Comparison of ENCODE assay signal across 11 cellular contexts in the genomic region with DNA sequence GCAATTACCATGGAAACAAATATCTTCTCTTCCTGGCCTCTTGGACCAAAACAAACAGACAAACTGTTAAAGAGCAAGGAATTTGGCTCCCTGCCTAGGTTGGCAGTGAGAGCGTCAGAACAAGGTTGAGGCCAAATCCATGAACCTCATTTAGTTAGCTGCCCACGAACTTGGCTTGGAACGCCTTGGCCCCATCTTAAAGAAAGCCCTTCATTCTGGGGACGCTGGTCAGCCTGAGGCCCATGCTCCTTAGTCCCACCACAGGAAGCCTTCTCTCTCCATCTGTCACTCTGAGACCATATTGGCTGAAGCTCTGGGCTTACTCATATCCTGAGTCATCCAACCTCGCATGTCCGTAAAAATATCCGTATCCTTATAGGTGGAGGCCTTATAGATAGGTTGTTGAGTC.
DNase-seq lines count a peak whose midpoint lies in the region; ATAC-seq and TF ChIP-seq lines count a peak whose summit lies in the region.
"Had no signal": no experiment of that assay in that cellular context is flagged by ENCODE, and none has a peak within 500 bp of the region (broad histone marks: within the 10 kb centered on the region; RNA-seq: fewer than 3 reads in every experiment).

No MANE protein-coding gene starts in this region.

- DNase-seq in EH (ENCODE audit: low read depth), result peak; percentile 88
- DNase-seq in NCI-H69 (lab: John Stamatoyannopoulos, UW), result peak; percentile 34
- peak; percentile 50 for DNase-seq in epithelial cell of prostate (ENCODE audit: low read depth, low spot score)
- peak in 38 of 56 donors; percentile 8 to 84 (median 47) for DNase-seq in nucleus accumbens (lab: John Stamatoyannopoulos, UW)
- no peak for DNase-seq in NK-92 treated with Interleukin-12 subunit alpha and Interleukin-12 subunit beta, amount 100 ng/mL, for 24 hours (lab: John Stamatoyannopoulos, UW)
- no peak for DNase-seq in H9
- DNase-seq: activated naive CD4-positive, alpha-beta T cell; NCI-H526 treated with DMSO at 0.1 percent for 48 hours had no signal

- no peaks in the 10 kb centered on the region for H3K4me1 ChIP-seq in H9 (ENCODE audit: insufficient read depth, low read length)

- H4K91ac ChIP-seq in H9 (ENCODE audit: insufficient read length, low read depth, low read length), result no peak overlapping the region

- no peak overlapping the region for H3K56ac ChIP-seq in H9 (ENCODE audit: insufficient read length, low read depth, low read length)

- no peak overlapping the region for H3K4ac ChIP-seq in H9 (ENCODE audit: low read depth, low read length)

- H3K4me3 Mint-ChIP-seq in H9, result no peak overlapping the region

- no peak overlapping the region for H3K4me2 ChIP-seq in H9 (ENCODE audit: insufficient read depth, insufficient read length, low read length)

- no peak overlapping the region for H2BK12ac ChIP-seq in H9 (ENCODE audit: insufficient read length, low read depth, low read length)

- H3K23ac ChIP-seq in H9 (ENCODE audit: insufficient read length, low read depth, low read length), result no peak overlapping the region

- peaks cover 0 to 5% (median 0%) of the 10 kb centered on the region in 3 experiments; a peak in 1 of 7 replicates for H3K36me3 Mint-ChIP-seq in H9 (ENCODE audit: insufficient read depth in 1 of 3, low read depth in 3 of 3)

- H2BK20ac ChIP-seq in H9 (ENCODE audit: low read depth, low read length, poor library complexity, severe bottlenecking), result no peak overlapping the region

- no peak overlapping the region for H4K5ac ChIP-seq in H9 (ENCODE audit: insufficient read length, low read depth, low read length)

- peaks cover 0 to 8% of the 10 kb centered on the region in 2 experiments; a peak in 1 of 5 replicates for H3K9me3 Mint-ChIP-seq in H9

- H2AK5ac ChIP-seq in H9 (ENCODE audit: insufficient read length, low read length), result no peak overlapping the region

- H3K18ac ChIP-seq in H9 (ENCODE audit: insufficient read length, low read depth, low read length), result no peak overlapping the region

- no peaks in the 10 kb centered on the region for H3K79me2 ChIP-seq in H9 (ENCODE audit: insufficient read depth, low read length)

- ATAC-seq in GM19455 (IDR thresholded peaks at IDR 0.05; ENCODE audit: unreplicated experiment), result no peak
- ATAC-seq in HG03432 (IDR thresholded peaks at IDR 0.05; ENCODE audit: unreplicated experiment), result no peak

- peaks cover 3 to 9% of the 10 kb centered on the region in 2 experiments for H3K4me1 Mint-ChIP-seq in H9

- H3K27ac ChIP-seq in epithelial cell of prostate (no peak overlapping the region), H9 (ENCODE audit: insufficient read length, low read depth, low read length) (no peak overlapping the region)
- H3K27ac ChIP-seq: skin epidermis had no signal

- no peak overlapping the region for H3T11ph ChIP-seq in H9 (ENCODE audit: low read length)

- H3K9ac ChIP-seq in H9 (ENCODE audit: extremely low read depth, insufficient read length, low read length), result no peak overlapping the region

- H2BK5ac ChIP-seq in H9 (ENCODE audit: insufficient read length, low read length), result no peak overlapping the region

- H3K23me2 ChIP-seq in H9 (ENCODE audit: insufficient read length, low read depth, low read length, poor library complexity, severe bottlenecking), result no peaks in the 10 kb centered on the region

- no peak overlapping the region for H2BK120ac ChIP-seq in H9 (ENCODE audit: low read depth, low read length, poor library complexity, severe bottlenecking)

- no peaks in the 10 kb centered on the region for H4K20me1 ChIP-seq in H9 (ENCODE audit: control insufficient read depth, insufficient read depth, insufficient read length)

- no peaks in the 10 kb centered on the region for H3K9me3 ChIP-seq in H9 (ENCODE audit: control insufficient read depth, low read depth, low read length)

- no peak overlapping the region for H2AFZ ChIP-seq in H9 (ENCODE audit: low read length)

- TF ChIP-seq CTCF in H9 (conservative IDR thresholded peaks at IDR 0.05), result no peak

- no peak overlapping the region for H2BK15ac ChIP-seq in H9 (ENCODE audit: low read depth, low read length)

- no peak overlapping the region for H3K27ac Mint-ChIP-seq in H9

- H3K14ac ChIP-seq in H9 (ENCODE audit: insufficient read depth, low read length), result no peak overlapping the region

- H3K79me1 ChIP-seq in H9 (ENCODE audit: insufficient read depth, low read depth, low read length, poor library complexity, severe bottlenecking), result no peaks in the 10 kb centered on the region

- no CpG with 5 or more reads among the region's 7 CpGs for WGBS in H9 (ENCODE audit: extremely low coverage, insufficient read length, low lambda C conversion rate)

- no peaks in the 10 kb centered on the region for H3K27me3 ChIP-seq in H9 (ENCODE audit: insufficient read depth, low read length)

- H4K8ac ChIP-seq in H9 (replicated peaks; ENCODE audit: insufficient read length, low read depth, low read length), result no peak overlapping the region

- peaks cover 8% of the 10 kb centered on the region for H3K27me3 Mint-ChIP-seq in H9 (ENCODE audit: low read depth)

Comparison
In these comparisons a context has a peak if more than half of its experiments do, and no peak if none do; other contexts are left out.
1. DNase-seq: peak in EH (single experiment), NCI-H69 (single experiment), epithelial cell of prostate (single experiment) and nucleus accumbens (38 of 56); none in NK-92 treated with Interleukin-12 subunit alpha and Interleukin-12 subunit beta, amount 100 ng/mL, for 24 hours (single experiment) and H9 (single experiment).